5 cellular contexts compared by ENCODE assay signal in genomic region chr17:60384921-60385320, GRCh38. TPM values are rescaled to one million over a fixed set of nuclear protein-coding genes. Genes with fewer than 3 reads are reported as not detected.
"Had no signal": no experiment of that assay in that cellular context is flagged by ENCODE, and none has a peak within 500 bp of the region (broad histone marks: within the 10 kb centered on the region; RNA-seq: fewer than 3 reads in every experiment).

No MANE protein-coding gene starts in this region.

RNA-seq across cellular contexts. Expression of gene CHCT1, which starts 37.4 kb away (rescaled TPM):
- total RNA-seq: activated CD4-positive, alpha-beta T cell treated with anti-CD3 and anti-CD28 coated beads, Interleukin-2, amount 10 ng/mL, durations not matched to agents 24 days and 14 days; activated CD8-positive, alpha-beta memory T cell treated with anti-CD3 and anti-CD28 coated beads, Interleukin-2, amount 10 ng/mL, durations not matched to agents 7 days and 5 days; ascending aorta; PC-3; SK-MEL-5 had no signal
